ENCODE assay signal across 2 cellular contexts in the genomic region with DNA sequence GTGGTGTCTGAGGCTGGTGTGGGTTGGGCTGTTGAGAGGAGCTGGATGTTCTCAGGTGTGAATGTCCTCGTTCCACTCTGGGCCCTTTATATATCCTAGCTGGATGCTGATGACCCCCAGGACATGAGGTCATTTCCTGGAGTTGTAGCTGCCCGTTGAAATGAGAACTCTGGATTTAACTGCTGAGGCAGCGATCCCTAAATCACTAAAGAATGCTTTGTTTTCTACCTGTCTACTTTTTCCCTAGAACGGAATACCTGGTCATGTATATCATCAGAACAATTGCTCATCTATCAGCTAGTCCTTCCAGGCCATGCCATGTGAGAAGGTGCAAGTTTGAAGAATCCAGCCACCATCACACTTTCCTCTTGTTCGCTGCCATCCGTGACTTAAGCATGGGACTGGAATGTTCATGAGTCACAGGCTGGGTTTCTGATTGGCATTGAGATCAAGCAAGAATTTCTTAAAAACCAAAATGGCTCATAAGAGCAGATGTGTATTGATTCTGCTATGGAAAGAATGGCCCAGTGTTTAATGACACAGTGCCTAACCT.
A peak's percentile ranks its signal among the peaks of the same experiment; 100 is the strongest.
TF ChIP-seq lines count a peak whose summit lies in the region.

A gene with protein sequence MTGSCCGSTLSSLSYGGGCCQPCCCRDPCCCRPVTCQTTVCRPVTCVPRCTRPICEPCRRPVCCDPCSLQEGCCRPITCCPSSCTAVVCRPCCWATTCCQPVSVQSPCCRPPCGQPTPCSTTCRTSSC (minus strand): TSS at position 63 of the 553 bp plus-strand sequence. CDS start 64 bp downstream, outside the sequence.

TF ChIP-seq in A549, 52 proteins besides CTCF, POLR2A, EP300 and RAD21 (continued from another document):
- peak; percentile 28; the same call in 1 of the 2 replicates for TF ChIP-seq JUNB (IDR thresholded peaks at IDR 0.05)

TF ChIP-seq in WTC11, 78 proteins besides CTCF, POLR2A, EP300 and RAD21 (continued from another document):
- TF ChIP-seq FOXP4 (CRISPR knock-in tag; IDR thresholded peaks at IDR 0.05) (no peak), AFF4 (CRISPR knock-in tag; IDR thresholded peaks at IDR 0.05; ENCODE audit: borderline replicate concordance) (no peak), ZNF263 (CRISPR knock-in tag; IDR thresholded peaks at IDR 0.05; ENCODE audit: low read depth) (no peak), ZNF138 (CRISPR knock-in tag; conservative IDR thresholded peaks at IDR 0.05) (no peak), NFYB (CRISPR knock-in tag; conservative IDR thresholded peaks at IDR 0.05; ENCODE audit: low read depth) (no peak), GRHL2 (CRISPR knock-in tag; IDR thresholded peaks at IDR 0.05; ENCODE audit: insufficient replicate concordance, severe bottlenecking) (no peak), OVOL2 (CRISPR knock-in tag; IDR thresholded peaks at IDR 0.05; ENCODE audit: borderline replicate concordance) (no peak), ZNF232 (CRISPR knock-in tag; IDR thresholded peaks at IDR 0.05) (no peak), NR2C2 (CRISPR knock-in tag; IDR thresholded peaks at IDR 0.05) (no peak), CBFB (CRISPR knock-in tag; IDR thresholded peaks at IDR 0.05; ENCODE audit: low read depth) (no peak)
- TF ChIP-seq, protein P1, sequence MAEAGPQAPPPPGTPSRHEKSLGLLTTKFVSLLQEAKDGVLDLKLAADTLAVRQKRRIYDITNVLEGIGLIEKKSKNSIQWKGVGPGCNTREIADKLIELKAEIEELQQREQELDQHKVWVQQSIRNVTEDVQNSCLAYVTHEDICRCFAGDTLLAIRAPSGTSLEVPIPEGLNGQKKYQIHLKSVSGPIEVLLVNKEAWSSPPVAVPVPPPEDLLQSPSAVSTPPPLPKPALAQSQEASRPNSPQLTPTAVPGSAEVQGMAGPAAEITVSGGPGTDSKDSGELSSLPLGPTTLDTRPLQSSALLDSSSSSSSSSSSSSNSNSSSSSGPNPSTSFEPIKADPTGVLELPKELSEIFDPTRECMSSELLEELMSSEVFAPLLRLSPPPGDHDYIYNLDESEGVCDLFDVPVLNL (CRISPR knock-in tag; IDR thresholded peaks at IDR 0.05; ENCODE audit: borderline replicate concordance, low read depth), result no peak
